ENCODE assay signal across 17 cellular contexts in genomic region chr3:126977821-126978220, GRCh38. TPM values are rescaled to one million over a fixed set of nuclear protein-coding genes. Genes with fewer than 3 reads are reported as not detected.
A peak's percentile ranks its signal among the peaks of the same experiment; 100 is the strongest.
DNase-seq lines count a peak whose midpoint lies in the region; FAIRE-seq and TF ChIP-seq lines count a peak whose summit lies in the region.
"Had no signal": no experiment of that assay in that cellular context is flagged by ENCODE, and none has a peak within 500 bp of the region (broad histone marks: within the 10 kb centered on the region; RNA-seq: fewer than 3 reads in every experiment).

No MANE protein-coding gene starts in this region.

- H3K4me3 Mint-ChIP-seq in activated naive CD4-positive, alpha-beta T cell treated with anti-CD3 and anti-CD28 coated beads, Interleukin-2, amount 50 U/mL, for 24 hours, result no peak overlapping the region
- no peak overlapping the region for H3K4me3 Mint-ChIP-seq in activated naive CD4-positive, alpha-beta T cell treated with anti-CD3 and anti-CD28 coated beads for 36 hours
- H3K4me3 Mint-ChIP-seq in activated T-helper 1 cell treated with anti-CD3 and anti-CD28 coated beads, Interleukin-12 subunit alpha, Interleukin-12 subunit beta, Interleukin-2, Interleukin-4 antibody, amounts not matched to agents 30 ng/mL and 10 ng/mL and 1 ng/mL, durations not matched to agents 14 hours and 24 hours and 36 hours, result no peak overlapping the region
- H3K4me3 Mint-ChIP-seq in progenitor cell of endocrine pancreas (ENCODE audit: low read depth), result no peak overlapping the region
- H3K4me3 Mint-ChIP-seq: CD8-positive, alpha-beta T cell had no signal

- peaks cover 15% of the 10 kb centered on the region for H3K9me3 Mint-ChIP-seq in activated naive CD4-positive, alpha-beta T cell treated with anti-CD3 and anti-CD28 coated beads, Interleukin-2, amount 50 U/mL, for 24 hours
- H3K9me3 Mint-ChIP-seq in activated naive CD4-positive, alpha-beta T cell treated with anti-CD3 and anti-CD28 coated beads for 36 hours, result peaks cover 10% of the 10 kb centered on the region
- peaks cover 10% of the 10 kb centered on the region for H3K9me3 Mint-ChIP-seq in activated T-helper 1 cell treated with anti-CD3 and anti-CD28 coated beads, Interleukin-12 subunit alpha, Interleukin-12 subunit beta, Interleukin-2, Interleukin-4 antibody, amounts not matched to agents 30 ng/mL and 10 ng/mL and 1 ng/mL, durations not matched to agents 14 hours and 24 hours and 36 hours
- H3K9me3 Mint-ChIP-seq in progenitor cell of endocrine pancreas (ENCODE audit: low read depth), result peaks cover 15% of the 10 kb centered on the region

- H3K4me3 ChIP-seq in choroid plexus epithelial cell (ENCODE audit: low read depth, low read length), result no peak overlapping the region
- H3K4me3 ChIP-seq in kidney (ENCODE audit: low read length in 2 of 2), result no peak overlapping the region
- H3K4me3 ChIP-seq: BLaER1 treated with 17β-estradiol and CSF1 and Interleukin-3, amounts not matched to agents 10 nM and 100 nM; HAP-1 had no signal

- H3K27me3 Mint-ChIP-seq in activated naive CD4-positive, alpha-beta T cell treated with anti-CD3 and anti-CD28 coated beads, Interleukin-2, amount 50 U/mL, for 24 hours, result peaks cover 15% of the 10 kb centered on the region
- peaks cover 5% of the 10 kb centered on the region for H3K27me3 Mint-ChIP-seq in activated naive CD4-positive, alpha-beta T cell treated with anti-CD3 and anti-CD28 coated beads for 36 hours (ENCODE audit: low read depth)
- peaks cover 12% of the 10 kb centered on the region for H3K27me3 Mint-ChIP-seq in activated T-helper 1 cell treated with anti-CD3 and anti-CD28 coated beads, Interleukin-12 subunit alpha, Interleukin-12 subunit beta, Interleukin-2, Interleukin-4 antibody, amounts not matched to agents 30 ng/mL and 10 ng/mL and 1 ng/mL, durations not matched to agents 14 hours and 24 hours and 36 hours (ENCODE audit: insufficient read depth)
- peaks cover 23% of the 10 kb centered on the region for H3K27me3 Mint-ChIP-seq in progenitor cell of endocrine pancreas

- peaks cover 0 to 5% of the 10 kb centered on the region in 2 donors for H3K4me1 ChIP-seq in kidney (ENCODE audit: control insufficient read depth in 1 of 2, insufficient read depth in 1 of 2, low read depth in 1 of 2, low read length in 2 of 2)

- intact Hi-C loops in activated naive CD4-positive, alpha-beta T cell treated with anti-CD3 and anti-CD28 coated beads for 36 hours (cut with micrococcal nuclease), result no loop called here
- intact Hi-C loops in kidney (cut with DNase I), result no loop called here
- intact Hi-C loops in activated T-helper 1 cell treated with anti-CD3 and anti-CD28 coated beads, Interleukin-12 subunit alpha, Interleukin-12 subunit beta, Interleukin-2, Interleukin-4 antibody, amounts not matched to agents 30 ng/mL and 10 ng/mL and 1 ng/mL, durations not matched to agents 14 hours and 24 hours and 36 hours (cut with micrococcal nuclease), result no loop called here

- no peak for FAIRE-seq in kidney (lab: Jason Lieb, UNC)
- FAIRE-seq: G401.6, GM19239 had no signal

- H3K9me3 ChIP-seq in kidney (ENCODE audit: control insufficient read depth in 1 of 2, low read length in 2 of 2), result peaks cover 4 to 8% of the 10 kb centered on the region in 2 donors

- no peak overlapping the region for H3K27ac ChIP-seq in kidney (ENCODE audit: low read depth in 2 of 2, low read length in 2 of 2)
- H3K27ac ChIP-seq: BLaER1 treated with 17β-estradiol and CSF1 and Interleukin-3, amounts not matched to agents 10 nM and 100 nM; HL-60 had no signal

- H3K36me3 ChIP-seq in kidney (ENCODE audit: control insufficient read depth in 1 of 2, insufficient read depth in 2 of 2, low read length in 2 of 2), result no peaks in the 10 kb centered on the region
- H3K36me3 ChIP-seq: HAP-1 had no signal

- H3K27ac Mint-ChIP-seq in activated naive CD4-positive, alpha-beta T cell treated with anti-CD3 and anti-CD28 coated beads, Interleukin-2, amount 50 U/mL, for 24 hours, result peak overlapping the region; percentile 82
- H3K27ac Mint-ChIP-seq in activated naive CD4-positive, alpha-beta T cell treated with anti-CD3 and anti-CD28 coated beads for 36 hours, result no peak overlapping the region
- no peak overlapping the region for H3K27ac Mint-ChIP-seq in activated T-helper 1 cell treated with anti-CD3 and anti-CD28 coated beads, Interleukin-12 subunit alpha, Interleukin-12 subunit beta, Interleukin-2, Interleukin-4 antibody, amounts not matched to agents 30 ng/mL and 10 ng/mL and 1 ng/mL, durations not matched to agents 14 hours and 24 hours and 36 hours
- H3K27ac Mint-ChIP-seq in progenitor cell of endocrine pancreas, result no peak overlapping the region
- H3K27ac Mint-ChIP-seq: CD8-positive, alpha-beta T cell had no signal

- TF ChIP-seq CTCF in choroid plexus epithelial cell (conservative IDR thresholded peaks at IDR 0.05; ENCODE audit: low read depth, low read length) (peak; percentile 15), kidney (IDR thresholded peaks at IDR 0.05; ENCODE audit: borderline replicate concordance, extremely low read depth, insufficient read depth) (no peak), progenitor cell of endocrine pancreas (IDR thresholded peaks at IDR 0.05; ENCODE audit: unreplicated experiment) (no peak)

- peaks cover 9% of the 10 kb centered on the region for H3K36me3 Mint-ChIP-seq in activated naive CD4-positive, alpha-beta T cell treated with anti-CD3 and anti-CD28 coated beads, Interleukin-2, amount 50 U/mL, for 24 hours
- peaks cover 7% of the 10 kb centered on the region for H3K36me3 Mint-ChIP-seq in activated naive CD4-positive, alpha-beta T cell treated with anti-CD3 and anti-CD28 coated beads for 36 hours (ENCODE audit: low read depth)
- no peaks in the 10 kb centered on the region for H3K36me3 Mint-ChIP-seq in activated T-helper 1 cell treated with anti-CD3 and anti-CD28 coated beads, Interleukin-12 subunit alpha, Interleukin-12 subunit beta, Interleukin-2, Interleukin-4 antibody, amounts not matched to agents 30 ng/mL and 10 ng/mL and 1 ng/mL, durations not matched to agents 14 hours and 24 hours and 36 hours (ENCODE audit: low read depth)
- peaks cover 5% of the 10 kb centered on the region for H3K36me3 Mint-ChIP-seq in progenitor cell of endocrine pancreas (ENCODE audit: insufficient read depth)
- H3K36me3 Mint-ChIP-seq: CD8-positive, alpha-beta T cell had no signal

- H3K9ac ChIP-seq in kidney (ENCODE audit: low read length in 2 of 2), result no peak overlapping the region
- H3K9ac ChIP-seq: BLaER1 treated with 17β-estradiol and CSF1 and Interleukin-3, amounts not matched to agents 10 nM and 100 nM had no signal

- peaks cover 9% of the 10 kb centered on the region for H3K4me1 Mint-ChIP-seq in activated naive CD4-positive, alpha-beta T cell treated with anti-CD3 and anti-CD28 coated beads, Interleukin-2, amount 50 U/mL, for 24 hours
- peaks cover 15% of the 10 kb centered on the region for H3K4me1 Mint-ChIP-seq in activated naive CD4-positive, alpha-beta T cell treated with anti-CD3 and anti-CD28 coated beads for 36 hours (ENCODE audit: low read depth)
- H3K4me1 Mint-ChIP-seq in activated T-helper 1 cell treated with anti-CD3 and anti-CD28 coated beads, Interleukin-12 subunit alpha, Interleukin-12 subunit beta, Interleukin-2, Interleukin-4 antibody, amounts not matched to agents 30 ng/mL and 10 ng/mL and 1 ng/mL, durations not matched to agents 14 hours and 24 hours and 36 hours (ENCODE audit: low read depth), result peaks cover 23% of the 10 kb centered on the region
- no peaks in the 10 kb centered on the region for H3K4me1 Mint-ChIP-seq in progenitor cell of endocrine pancreas (ENCODE audit: low read depth)

- CTCF ChIA-PET in activated naive CD4-positive, alpha-beta T cell treated with anti-CD3 and anti-CD28 coated beads for 36 hours (lab: Charles Lee), result no interaction called here

- no peak for DNase-seq in activated naive CD4-positive, alpha-beta T cell treated with anti-CD3 and anti-CD28 coated beads for 36 hours
- no peak for DNase-seq in choroid plexus epithelial cell (ENCODE audit: low read depth)
- DNase-seq in kidney, result peak; percentile 30
- DNase-seq in DMS 273 (lab: John Stamatoyannopoulos, UW; ENCODE audit: unreplicated experiment), result no peak
- no peak for DNase-seq in activated T-helper 1 cell treated with anti-CD3 and anti-CD28 coated beads, Interleukin-12 subunit alpha, Interleukin-12 subunit beta, Interleukin-2, Interleukin-4 antibody, amounts not matched to agents 30 ng/mL and 10 ng/mL and 1 ng/mL, durations not matched to agents 14 hours and 24 hours and 36 hours (ENCODE audit: low spot score)
- DNase-seq in progenitor cell of endocrine pancreas (ENCODE audit: low spot score, unreplicated experiment), result no peak
- DNase-seq: 8988T, Calu3, DMS 273 treated with DMSO at 0.1 percent for 48 hours, DMS53 had no signal

RNA-seq across cellular contexts. Expression of gene PLXNA1, which starts 5.1 kb away (rescaled TPM):
- total RNA-seq in activated naive CD4-positive, alpha-beta T cell treated with anti-CD3 and anti-CD28 coated beads for 36 hours, result 1 to 10 TPM; 5.0 to 5.8 TPM
- total RNA-seq in kidney (29.0 TPM), progenitor cell of endocrine pancreas (104 and 107 TPM in 2 replicates)
- 5.3 TPM for polyA plus RNA-seq in kidney (ENCODE audit: insufficient read depth, low read depth, low replicate concordance)
- total RNA-seq in activated T-helper 1 cell treated with anti-CD3 and anti-CD28 coated beads, Interleukin-12 subunit alpha, Interleukin-12 subunit beta, Interleukin-2, Interleukin-4 antibody, amounts not matched to agents 30 ng/mL and 10 ng/mL and 1 ng/mL, durations not matched to agents 14 hours and 24 hours and 36 hours, result 22.1 and 25.5 TPM in 2 replicates
